Comparison of ENCODE assay signal across 1 cellular context in genomic region chr2:231482806-231483391, GRCh38.
TF ChIP-seq lines count a peak whose summit lies in the region.

No MANE protein-coding gene starts in this region.

TF ChIP-seq in HepG2, 621 proteins besides CTCF, POLR2A, EP300 and RAD21 (continued from another document):
- no peak for TF ChIP-seq THAP8 (CRISPR knock-in tag; IDR thresholded peaks at IDR 0.05; ENCODE audit: borderline replicate concordance)
- TF ChIP-seq ZNF329 (CRISPR knock-in tag; IDR thresholded peaks at IDR 0.05; ENCODE audit: low read depth): peak; percentile 73; the same call in 1 of the 2 replicates
- TF ChIP-seq HNRNPUL1 (IDR thresholded peaks at IDR 0.05; ENCODE audit: low read depth, low read length): no peak
- no peak for TF ChIP-seq ZNF550 (CRISPR knock-in tag; IDR thresholded peaks at IDR 0.05; ENCODE audit: borderline replicate concordance)
- TF ChIP-seq ZNF782 (CRISPR knock-in tag; IDR thresholded peaks at IDR 0.05; ENCODE audit: borderline replicate concordance): peak; percentile 34; the same call in 1 of the 2 replicates
- TF ChIP-seq ZNF704 (CRISPR knock-in tag; IDR thresholded peaks at IDR 0.05; ENCODE audit: borderline replicate concordance): no peak
- peak; percentile 45; the same call in 1 of the 2 replicates for TF ChIP-seq MAX (IDR thresholded peaks at IDR 0.05)
- TF ChIP-seq ZSCAN25 (CRISPR knock-in tag; IDR thresholded peaks at IDR 0.05): 0 out of 2 replicates have a peak, but pooled peaks have one; percentile 26
- TF ChIP-seq DZIP1 (CRISPR knock-in tag; IDR thresholded peaks at IDR 0.05): no peak
- TF ChIP-seq ZNF451 (CRISPR knock-in tag; IDR thresholded peaks at IDR 0.05): 0 out of 2 replicates have a peak, but pooled peaks have one; percentile 61
- 0 out of 2 replicates have a peak, but pooled peaks have one; percentile 18 for TF ChIP-seq THAP7 (CRISPR knock-in tag; IDR thresholded peaks at IDR 0.05)
- TF ChIP-seq BRD4 (CRISPR knock-in tag; IDR thresholded peaks at IDR 0.05): peak; percentile 84
- no peak for TF ChIP-seq ZBTB1 (CRISPR knock-in tag; IDR thresholded peaks at IDR 0.05; ENCODE audit: borderline replicate concordance)
- peak; percentile 39; the same call in 1 of the 2 replicates for TF ChIP-seq CBFB (CRISPR knock-in tag; IDR thresholded peaks at IDR 0.05)
- 0 out of 2 replicates have a peak, but pooled peaks have one; percentile 44 for TF ChIP-seq ATF5 (CRISPR knock-in tag; IDR thresholded peaks at IDR 0.05; ENCODE audit: low read depth)
- TF ChIP-seq ZMYM3 (CRISPR knock-in tag; IDR thresholded peaks at IDR 0.05): peak; percentile 37; the same call in 1 of the 2 replicates
- TF ChIP-seq TERF1 (CRISPR knock-in tag; IDR thresholded peaks at IDR 0.05): no peak
- no peak for TF ChIP-seq FOXO4 (CRISPR knock-in tag; conservative IDR thresholded peaks at IDR 0.05)
- TF ChIP-seq KLF12 (CRISPR knock-in tag; IDR thresholded peaks at IDR 0.05; ENCODE audit: borderline replicate concordance): no peak
- 0 out of 2 replicates have a peak, but pooled peaks have one; percentile 36 for TF ChIP-seq RXRA (CRISPR knock-in tag; IDR thresholded peaks at IDR 0.05)
- TF ChIP-seq SP2 (CRISPR knock-in tag; IDR thresholded peaks at IDR 0.05): no peak
- peak; percentile 66; the same call in 1 of the 2 replicates for TF ChIP-seq ZNF724P (CRISPR knock-in tag; IDR thresholded peaks at IDR 0.05; ENCODE audit: borderline replicate concordance)
- peak; percentile 66 for TF ChIP-seq SALL1 (CRISPR knock-in tag; IDR thresholded peaks at IDR 0.05)
- TF ChIP-seq PAX8 (CRISPR knock-in tag; IDR thresholded peaks at IDR 0.05; ENCODE audit: borderline replicate concordance): no peak
- no peak for TF ChIP-seq ZNF441 (CRISPR knock-in tag; IDR thresholded peaks at IDR 0.05; ENCODE audit: borderline replicate concordance)
